ENCODE assay signal across 9 cellular contexts in genomic region chr1:63368131-63368530, GRCh38. TPM values are rescaled to one million over a fixed set of nuclear protein-coding genes. Genes with fewer than 3 reads are reported as not detected.
A peak's percentile ranks its signal among the peaks of the same experiment; 100 is the strongest.
DNase-seq lines count a peak whose midpoint lies in the region; ATAC-seq and TF ChIP-seq lines count a peak whose summit lies in the region.
"Had no signal": no experiment of that assay in that cellular context is flagged by ENCODE, and none has a peak within 500 bp of the region (broad histone marks: within the 10 kb centered on the region; RNA-seq: fewer than 3 reads in every experiment).

No MANE protein-coding gene starts in this region.

- 0 out of 2 replicates have a peak, but pooled peaks cover 2% of the 10 kb centered on the region for H3K9me3 ChIP-seq in NT2/D1 (ENCODE audit: insufficient read depth, low read length)

- peak overlapping the region; percentile 96 for H3K4me3 ChIP-seq in NT2/D1 (ENCODE audit: insufficient read length, low read depth)

- H3K27ac Mint-ChIP-seq in CD14-positive monocyte, result peak overlapping the region; percentile 68 to 93 (median 84)
- peak overlapping the region; percentile 95 for H3K27ac Mint-ChIP-seq in neural crest cell (ENCODE audit: unreplicated experiment)

- H3K4me3 Mint-ChIP-seq in CD14-positive monocyte (peak overlapping the region; percentile 97 to 98), neural crest cell (peak overlapping the region; percentile 98)

- H3K4me1 Mint-ChIP-seq in CD14-positive monocyte, result peaks cover 17% of the 10 kb centered on the region
- H3K4me1 Mint-ChIP-seq in neural crest cell, result peaks cover 19% of the 10 kb centered on the region

- peaks cover 3% of the 10 kb centered on the region for H3K4me1 ChIP-seq in NT2/D1 (ENCODE audit: insufficient read depth, insufficient read length)

- DNase-seq in CD14-positive monocyte (ENCODE audit: low spot score), result no peak
- no peak for DNase-seq in NT2/D1 (ENCODE audit: low read depth, low spot score)
- peak; percentile 20 for DNase-seq in dermis blood vessel endothelial cell
- no peak for DNase-seq in neural crest cell (ENCODE audit: low read depth, low spot score)
- no peak for DNase-seq in superior temporal gyrus (ENCODE audit: extremely low spot score)
- no peak for DNase-seq in activated effector memory CD4-positive, alpha-beta T cell treated with anti-CD3 and anti-CD28 coated beads, Interleukin-2, amount 50 U/mL, for 16 hours

- peaks cover 13 to 20% of the 10 kb centered on the region in 2 donors for H3K36me3 Mint-ChIP-seq in CD14-positive monocyte
- peaks cover 3% of the 10 kb centered on the region for H3K36me3 Mint-ChIP-seq in neural crest cell (ENCODE audit: low read depth)

- peaks cover 3 to 17% (median 4%) of the 10 kb centered on the region in 3 donors for H3K27me3 Mint-ChIP-seq in CD14-positive monocyte (ENCODE audit: low read depth in 3 of 3)
- no peaks in the 10 kb centered on the region for H3K27me3 Mint-ChIP-seq in neural crest cell (ENCODE audit: low read depth)

- TF ChIP-seq CTCF in CD14-positive monocyte (IDR thresholded peaks at IDR 0.05) (no peak), neural crest cell (conservative IDR thresholded peaks at IDR 0.05) (no peak)

- H3K9ac ChIP-seq in NT2/D1 (ENCODE audit: insufficient read length, low read depth), result peak overlapping the region; percentile 99

- peaks cover 6% of the 10 kb centered on the region for H3K27me3 ChIP-seq in NT2/D1 (ENCODE audit: insufficient read depth, insufficient read length)

- peaks cover 19% of the 10 kb centered on the region for H3K36me3 ChIP-seq in NT2/D1 (ENCODE audit: insufficient read depth, insufficient read length, low read length)

- ATAC-seq in GM19438 (IDR thresholded peaks at IDR 0.05; ENCODE audit: low read depth, unreplicated experiment), result peak; percentile 5
- no peak for ATAC-seq in GM18520 (IDR thresholded peaks at IDR 0.05; ENCODE audit: unreplicated experiment)

- intact Hi-C loops in CD14-positive monocyte (cut with micrococcal nuclease), result loop anchor here in 1 of 2 donors (5.0 to 10.0 kb wide), 2 partner anchors 51 to 157 kb away; partner anchors contain the start of genes EFCAB7 and ITGB3BP

- H3K9me3 Mint-ChIP-seq in CD14-positive monocyte (peaks cover 0 to 2% (median 0%) of the 10 kb centered on the region in 7 donors), neural crest cell (no peaks in the 10 kb centered on the region)

RNA-seq across cellular contexts. Expression of gene ALG6, which starts 0.7 kb away (rescaled TPM):
- polyA plus RNA-seq in CD14-positive monocyte, result 10 to 100 TPM; 20.2 to 24.7 TPM
- total RNA-seq in dermis blood vessel endothelial cell, result 13.8 and 20.8 TPM in 2 replicates
- 26.0 and 26.9 TPM in 2 replicates for total RNA-seq in neural crest cell

RNA-seq across cellular contexts. Expression of gene FOXD3, which starts 45.8 kb away (rescaled TPM):
- not detected for polyA plus RNA-seq in CD14-positive monocyte
- total RNA-seq in dermis blood vessel endothelial cell, result not detected in 2 replicates
- 42.5 and 46.9 TPM in 2 replicates for total RNA-seq in neural crest cell
- total RNA-seq: T-helper 1 cell treated with Interleukin-12 subunit alpha and Interleukin-12 subunit beta and Interleukin-4 antibody, amounts not matched to agents 30 ng/mL and 1 ng/mL, for 36 hours had no signal

Comparison
In these comparisons a context has a peak if more than half of its experiments do, and no peak if none do; other contexts are left out.
1. RNA of gene FOXD3, which starts 45.8 kb away (total RNA-seq): 42.5 to 46.9 TPM in neural crest cell; not detected in dermis blood vessel endothelial cell; every median in the first group is over 10 times any median in the second.